In the genomic region with DNA sequence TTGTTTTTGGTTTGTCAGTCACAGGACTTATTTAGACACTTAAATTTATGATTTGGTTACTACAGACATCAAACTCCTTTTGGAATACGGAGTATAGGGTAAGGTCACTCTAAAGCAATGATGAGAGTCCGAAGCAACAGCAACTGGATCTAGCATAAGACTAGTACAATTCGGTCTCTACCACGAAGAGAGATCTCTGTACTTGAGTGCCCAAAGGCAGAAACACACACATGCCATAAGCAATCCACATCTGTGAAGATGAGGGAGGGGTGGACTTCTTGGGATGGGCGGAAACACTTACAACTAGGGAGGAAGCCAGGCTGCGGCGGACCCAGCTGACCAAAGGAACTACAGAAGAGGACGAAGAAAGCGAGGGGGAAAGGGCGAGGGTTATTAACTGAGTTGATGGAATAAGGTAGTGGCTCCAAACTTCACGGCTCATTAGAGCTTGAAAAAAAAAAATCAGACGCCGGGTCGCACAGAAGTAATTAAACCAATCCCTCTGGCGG, we compare ENCODE assay signal across 8 cellular contexts. TPM values are rescaled to one million over a fixed set of nuclear protein-coding genes. Genes with fewer than 3 reads are reported as not detected.
DNase-seq lines count a peak whose midpoint lies in the region; ATAC-seq and TF ChIP-seq lines count a peak whose summit lies in the region.

No MANE protein-coding gene starts in this region.

- peak overlapping the region; percentile 88 for H3K4me3 Mint-ChIP-seq in MCF 10A (ENCODE audit: unreplicated experiment)

- intact Hi-C loops in MCF 10A (cut with micrococcal nuclease) = loop anchor here (5.0 kb wide), 1 partner anchor 207 kb away; no protein-coding TSS in a partner anchor

- no peaks in the 10 kb centered on the region for H3K9me3 ChIP-seq in Peyer's patch

- H3K36me3 Mint-ChIP-seq in MCF 10A (ENCODE audit: insufficient read depth, unreplicated experiment) = peaks cover 12% of the 10 kb centered on the region

- no TSS peak for BruUV-seq in MCF 10A (replicated peaks; lab: Mats Ljungman, UMichigan)

- POLR2A ChIA-PET in BJ (lab: Charles Lee) = interaction anchor here (0.6 kb wide), 1 partner anchor 151 kb away, joined by 5 read pairs; no protein-coding TSS in a partner anchor
- POLR2A ChIA-PET in MCF 10A (lab: Yijun Ruan, JAX) = interaction anchor here (0.6 to 1.9 kb wide), 7 partner anchors 10 to 1556 kb away, joined by 3 to 9 read pairs (median 3); no protein-coding TSS in a partner anchor

- H3K4me3 ChIP-seq in BJ (ENCODE audit: low read depth, low read length) (peak overlapping the region; percentile 83), Peyer's patch (peak overlapping the region; percentile 66 to 77 (median 70))

- no peaks in the 10 kb centered on the region for H3K36me3 ChIP-seq in BJ (ENCODE audit: control insufficient read depth, insufficient read depth, low read length)
- no peaks in the 10 kb centered on the region for H3K36me3 ChIP-seq in Peyer's patch

- no peak for TF ChIP-seq POLR2A in Peyer's patch (IDR thresholded peaks at IDR 0.05)

- peak; percentile 34 for ATAC-seq in GM18907 (IDR thresholded peaks at IDR 0.05; ENCODE audit: unreplicated experiment)
- peak; percentile 18 for ATAC-seq in HG03175 (IDR thresholded peaks at IDR 0.05; ENCODE audit: unreplicated experiment)

- H3K27ac Mint-ChIP-seq in MCF 10A (ENCODE audit: low read depth, unreplicated experiment) = peak overlapping the region; percentile 98

- TF ChIP-seq CTCF in BJ (IDR thresholded peaks at IDR 0.05; ENCODE audit: insufficient read depth, low read depth, low read length) = no peak
- no peak for TF ChIP-seq CTCF in Peyer's patch (IDR thresholded peaks at IDR 0.05)
- TF ChIP-seq CTCF in MCF 10A (IDR thresholded peaks at IDR 0.05; ENCODE audit: unreplicated experiment) = no peak

- DNase-seq in BJ (ENCODE audit: low read depth) (no peak), Peyer's patch (peak in 2 of 3 donors; percentile 37 to 60), MCF 10A (ENCODE audit: unreplicated experiment) (peak; percentile 58), inferior parietal cortex (ENCODE audit: extremely low spot score) (peak; percentile 51), ecto neural progenitor cell (ENCODE audit: low spot score) (no peak)
- DNase-seq in stimulated activated CD4-positive, alpha-beta T cell treated with anti-CD3 and anti-CD28 coated beads, Interleukin-12 subunit alpha, Interleukin-12 subunit beta, amount 100 ng/mL, for 4 hours = peak; percentile 27

- no peaks in the 10 kb centered on the region for H3K27me3 Mint-ChIP-seq in MCF 10A (ENCODE audit: insufficient read depth, unreplicated experiment)

- peaks cover 24% of the 10 kb centered on the region for H3K4me1 Mint-ChIP-seq in MCF 10A (ENCODE audit: insufficient read depth, unreplicated experiment)

- no peaks in the 10 kb centered on the region for H3K9me3 Mint-ChIP-seq in MCF 10A (ENCODE audit: unreplicated experiment)

- peak overlapping the region; percentile 87 to 95 (median 92) for H3K27ac ChIP-seq in Peyer's patch

- H3K27me3 ChIP-seq in BJ (ENCODE audit: control insufficient read depth, insufficient read depth, low read length) = no peaks in the 10 kb centered on the region
- no peaks in the 10 kb centered on the region for H3K27me3 ChIP-seq in Peyer's patch

- CTCF ChIA-PET in BJ (lab: Yijun Ruan, JAX) = no interaction called here
- CTCF ChIA-PET in MCF 10A (lab: Yijun Ruan, JAX) = interaction anchor here (1.1 kb wide), 1 partner anchor 10 kb away, joined by 3 read pairs; no protein-coding TSS in a partner anchor

- H3K4me1 ChIP-seq in Peyer's patch = peaks cover 0 to 13% (median 0%) of the 10 kb centered on the region in 4 donors

RNA-seq across cellular contexts. Expression of a gene that starts 0.6 kb away (rescaled TPM):
- 9.9 and 10.3 TPM in 2 replicates for polyA plus RNA-seq in BJ (2011; rRNA removed)
- 15.6 and 15.8 TPM in 2 replicates for polyA minus RNA-seq in BJ (2011; rRNA and poly(A)+ RNA removed)
- total RNA-seq in Peyer's patch = 10 to 100 TPM; 17.0 to 41.3 (median 26.0) TPM
- total RNA-seq in MCF 10A (2022) = 20.3 and 21.4 TPM in 2 replicates

Comparison
In these comparisons a context has a peak if more than half of its experiments do, and no peak if none do; other contexts are left out.
1. DNase-seq: peak in Peyer's patch (2 of 3), MCF 10A (single experiment), inferior parietal cortex (single experiment) and stimulated activated CD4-positive, alpha-beta T cell treated with anti-CD3 and anti-CD28 coated beads, Interleukin-12 subunit alpha, Interleukin-12 subunit beta, amount 100 ng/mL, for 4 hours (single experiment); none in BJ (single experiment) and ecto neural progenitor cell (single experiment).